Comparison of ENCODE assay signal across 10 cellular contexts in the genomic region with DNA sequence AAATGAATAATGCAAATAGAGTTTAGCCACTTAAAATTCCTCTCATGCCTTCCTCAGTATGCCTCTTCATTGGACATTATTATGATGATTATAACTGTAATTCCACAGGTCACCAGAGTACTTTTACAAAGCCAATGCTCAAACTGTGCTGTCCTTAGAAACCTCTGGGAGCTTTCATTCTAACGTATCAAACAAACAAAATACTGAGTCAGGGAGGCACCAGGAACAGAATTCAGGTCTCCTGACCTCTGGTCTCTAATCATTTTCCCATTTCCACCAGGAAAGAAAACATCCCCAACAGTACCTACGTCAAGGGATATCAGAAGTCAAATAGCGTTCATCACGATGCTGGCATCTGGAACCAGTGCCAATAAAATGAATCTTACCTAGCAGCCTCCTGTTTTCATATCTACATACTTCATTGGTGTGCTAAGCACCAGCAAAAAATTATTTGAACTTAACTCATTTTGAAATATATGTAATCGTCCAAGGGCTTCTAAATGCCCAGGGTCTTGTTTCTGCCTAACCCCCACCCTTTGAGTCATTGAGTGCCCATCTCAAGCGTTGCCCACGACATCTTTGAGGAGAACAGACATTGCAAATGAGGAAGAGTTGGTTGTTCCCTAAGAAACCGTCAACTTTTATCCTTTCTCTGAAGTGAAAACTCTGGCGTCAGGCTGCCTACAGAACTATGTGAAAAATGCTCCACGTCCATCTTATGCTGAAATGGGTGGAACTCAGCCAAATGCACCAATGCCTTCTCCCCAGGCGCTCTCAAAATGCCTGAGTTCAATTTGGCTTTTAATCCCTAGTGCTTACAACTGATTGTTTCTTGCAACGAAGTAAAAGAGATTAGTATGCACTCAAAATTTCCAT. TPM values are rescaled to one million over a fixed set of nuclear protein-coding genes. Genes with fewer than 3 reads are reported as not detected.
DNase-seq lines count a peak whose midpoint lies in the region; ATAC-seq and FAIRE-seq lines count a peak whose summit lies in the region.
"Had no signal": no experiment of that assay in that cellular context is flagged by ENCODE, and none has a peak within 500 bp of the region (broad histone marks: within the 10 kb centered on the region; RNA-seq: fewer than 3 reads in every experiment).

No MANE protein-coding gene starts in this region.

- peaks cover 0 to 8% (median 5%) of the 10 kb centered on the region in 3 donors for H3K4me1 ChIP-seq in skeletal muscle tissue (ENCODE audit: control insufficient read depth in 3 of 3, insufficient read depth in 3 of 3, low read length in 3 of 3)
- peaks cover 4% of the 10 kb centered on the region for H3K4me1 ChIP-seq in effector memory CD4-positive, alpha-beta T cell (ENCODE audit: control insufficient read depth, insufficient read depth, low read length, poor library complexity, severe bottlenecking)

- DNase-seq in HTR-8/SVneo (ENCODE audit: insufficient read length, low spot score) (peak; percentile 23), cerebellum (ENCODE audit: low spot score) (peak; percentile 23), iris pigment epithelial cell (ENCODE audit: low read depth) (peak; percentile 94), HT-29 (ENCODE audit: low spot score) (no peak)
- no peak for DNase-seq in activated naive CD4-positive, alpha-beta T cell treated with anti-CD3 and anti-CD28 coated beads, Interleukin-2, amount 50 U/mL, for 16 hours
- no peak for DNase-seq in effector memory CD4-positive, alpha-beta T cell
- DNase-seq: activated CD4-positive, alpha-beta T cell treated with anti-CD3 and anti-CD28 coated beads, Interleukin-2, amount 50 U/mL, for 1 hour had no signal

- H3K9me3 ChIP-seq in skeletal muscle tissue (ENCODE audit: control insufficient read depth in 3 of 3, low read length in 3 of 3): no peaks in the 10 kb centered on the region
- no peaks in the 10 kb centered on the region for H3K9me3 ChIP-seq in effector memory CD4-positive, alpha-beta T cell (ENCODE audit: control insufficient read depth, low read length)

- H3K27me3 ChIP-seq in skeletal muscle tissue (ENCODE audit: control insufficient read depth in 3 of 3, insufficient read depth in 3 of 3, low read length in 3 of 3): no peaks in the 10 kb centered on the region
- H3K27me3 ChIP-seq in effector memory CD4-positive, alpha-beta T cell (replicated peaks; ENCODE audit: control insufficient read depth, insufficient read depth, low read length, poor library complexity, severe bottlenecking): no peaks in the 10 kb centered on the region

- no peak overlapping the region for H3K9ac ChIP-seq in skeletal muscle tissue (ENCODE audit: low read depth in 1 of 3, low read length in 3 of 3)

- H3K36me3 ChIP-seq in skeletal muscle tissue (ENCODE audit: control insufficient read depth in 3 of 3, insufficient read depth in 3 of 3, low read length in 3 of 3): peaks cover 11 to 18% (median 13%) of the 10 kb centered on the region in 3 donors
- H3K36me3 ChIP-seq in effector memory CD4-positive, alpha-beta T cell (ENCODE audit: control insufficient read depth, insufficient read depth, low read length): peaks cover 28% of the 10 kb centered on the region

- H3K4me3 ChIP-seq in skeletal muscle tissue (ENCODE audit: low read length in 3 of 3): peak overlapping the region in 1 of 3 donors; percentile 9
- no peak overlapping the region for H3K4me3 ChIP-seq in effector memory CD4-positive, alpha-beta T cell (ENCODE audit: insufficient read depth, low read depth, low read length, poor library complexity, severe bottlenecking)

- H3K27ac ChIP-seq in skeletal muscle tissue (ENCODE audit: low read depth, low read length): peak overlapping the region; percentile 42
- H3K27ac ChIP-seq in effector memory CD4-positive, alpha-beta T cell (ENCODE audit: insufficient read depth, low read length, poor library complexity, severe bottlenecking): no peak overlapping the region

- FAIRE-seq in HTR-8/SVneo (lab: Jason Lieb, UNC): no peak
- FAIRE-seq: bronchial epithelial cell had no signal

- ATAC-seq in GM21526 (IDR thresholded peaks at IDR 0.05; ENCODE audit: low FRiP score, unreplicated experiment): no peak

RNA-seq across cellular contexts. Expression of a gene that starts 37.8 kb away (rescaled TPM):
- total RNA-seq in cerebellum: 9.7 TPM
- total RNA-seq in skeletal muscle tissue: 21.4 TPM
- total RNA-seq in HT-29 (2014; rRNA removed; shearing (Covaris generic)): 35.4 and 36.4 TPM in 2 replicates

Comparison
In these comparisons a context has a peak if more than half of its experiments do, and no peak if none do; other contexts are left out.
1. DNase-seq: peak in HTR-8/SVneo (single experiment), cerebellum (single experiment) and iris pigment epithelial cell (single experiment); none in activated naive CD4-positive, alpha-beta T cell treated with anti-CD3 and anti-CD28 coated beads, Interleukin-2, amount 50 U/mL, for 16 hours (single experiment), effector memory CD4-positive, alpha-beta T cell (0 of 3) and HT-29 (single experiment).